ENCODE assay signal across 2 cellular contexts in genomic region chr10:30435499-30436117, GRCh38.
A peak's percentile ranks its signal among the peaks of the same experiment; 100 is the strongest.
TF ChIP-seq lines count a peak whose summit lies in the region.

No MANE protein-coding gene starts in this region.

TF ChIP-seq in GM12878, 131 proteins besides CTCF, POLR2A, EP300 and RAD21:
- TF ChIP-seq, protein P1, sequence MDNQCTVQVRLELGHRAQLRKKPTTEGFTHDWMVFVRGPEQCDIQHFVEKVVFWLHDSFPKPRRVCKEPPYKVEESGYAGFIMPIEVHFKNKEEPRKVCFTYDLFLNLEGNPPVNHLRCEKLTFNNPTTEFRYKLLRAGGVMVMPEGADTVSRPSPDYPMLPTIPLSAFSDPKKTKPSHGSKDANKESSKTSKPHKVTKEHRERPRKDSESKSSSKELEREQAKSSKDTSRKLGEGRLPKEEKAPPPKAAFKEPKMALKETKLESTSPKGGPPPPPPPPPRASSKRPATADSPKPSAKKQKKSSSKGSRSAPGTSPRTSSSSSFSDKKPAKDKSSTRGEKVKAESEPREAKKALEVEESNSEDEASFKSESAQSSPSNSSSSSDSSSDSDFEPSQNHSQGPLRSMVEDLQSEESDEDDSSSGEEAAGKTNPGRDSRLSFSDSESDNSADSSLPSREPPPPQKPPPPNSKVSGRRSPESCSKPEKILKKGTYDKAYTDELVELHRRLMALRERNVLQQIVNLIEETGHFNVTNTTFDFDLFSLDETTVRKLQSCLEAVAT (IDR thresholded peaks at IDR 0.05): 0 out of 2 replicates have a peak, but pooled peaks have one; percentile 14
- TF ChIP-seq NR2F1 (conservative IDR thresholded peaks at IDR 0.05): peak; percentile 59; the same call in 1 of the 2 replicates
- 0 out of 2 replicates have a peak, but pooled peaks have one; percentile 16 for TF ChIP-seq ZNF217 (IDR thresholded peaks at IDR 0.05)
TF ChIP-seq in GM12878: peak in this region for 3; not testable (repeated sequence) for 128.

TF ChIP-seq in HepG2, 621 proteins besides CTCF, POLR2A, EP300 and RAD21:
- TF ChIP-seq RBFOX2 (IDR thresholded peaks at IDR 0.05; ENCODE audit: low read depth, low read length): 0 out of 2 replicates have a peak, but pooled peaks have one; percentile 4
- TF ChIP-seq ZNF460 (CRISPR knock-in tag; IDR thresholded peaks at IDR 0.05; ENCODE audit: borderline replicate concordance): peak; percentile 31; the same call in 1 of the 2 replicates
